20 cellular contexts compared by ENCODE assay signal in genomic region chr10:29481906-29482440, GRCh38.
DNase-seq lines count a peak whose midpoint lies in the region; ATAC-seq and TF ChIP-seq lines count a peak whose summit lies in the region.
"Had no signal": no experiment of that assay in that cellular context is flagged by ENCODE, and none has a peak within 500 bp of the region (broad histone marks: within the 10 kb centered on the region; RNA-seq: fewer than 3 reads in every experiment).

No MANE protein-coding gene starts in this region.

- peak overlapping the region; percentile 56 to 73 (median 60) for H3K27ac ChIP-seq in esophagus muscularis mucosa (replicated peaks in 1 of 4)
- H3K27ac ChIP-seq in sigmoid colon, result peak overlapping the region; percentile 57 to 79 (median 69)
- H3K27ac ChIP-seq in lower lobe of right lung, result no peak overlapping the region
- H3K27ac ChIP-seq: A549, Peyer's patch had no signal

- H3K9me3 ChIP-seq in esophagus muscularis mucosa (no peaks in the 10 kb centered on the region), sigmoid colon (no peaks in the 10 kb centered on the region), lower lobe of right lung (no peaks in the 10 kb centered on the region)
- H3K9me3 ChIP-seq: A549, Peyer's patch, vagina had no signal

- TF ChIP-seq POLR2A in esophagus muscularis mucosa (IDR thresholded peaks at IDR 0.05; ENCODE audit: low read depth) (no peak), sigmoid colon (IDR thresholded peaks at IDR 0.05) (no peak)

- H3K36me3 ChIP-seq in esophagus muscularis mucosa (peaks cover 34 to 91% (median 71%) of the 10 kb centered on the region in 4 donors), sigmoid colon (peaks cover 33 to 97% (median 46%) of the 10 kb centered on the region in 4 donors), lower lobe of right lung (peaks cover 83% of the 10 kb centered on the region)

- no peak overlapping the region for H3K4me3 Mint-ChIP-seq in activated CD4-positive, alpha-beta T cell treated with anti-CD3 and anti-CD28 coated beads, Interleukin-2, amount 10 ng/mL, durations not matched to agents 7 days and 5 days
- H3K4me3 Mint-ChIP-seq: dendritic cell treated with granulocyte-macrophage colony-stimulating factor and Interleukin-4, amounts not matched to agents 40 ng/mL and 50 ng/mL, for 4 days had no signal

- no peak for TF ChIP-seq CTCF in esophagus muscularis mucosa (IDR thresholded peaks at IDR 0.05)
- TF ChIP-seq CTCF in sigmoid colon (IDR thresholded peaks at IDR 0.05), result no peak
- TF ChIP-seq CTCF in lower lobe of right lung (IDR thresholded peaks at IDR 0.05), result no peak

- H3K4me3 ChIP-seq in esophagus muscularis mucosa (no peak overlapping the region), sigmoid colon (no peak overlapping the region), lower lobe of right lung (no peak overlapping the region)
- H3K4me3 ChIP-seq: A549, Peyer's patch, vagina had no signal

- CTCF ChIA-PET in activated CD4-positive, alpha-beta T cell treated with anti-CD3 and anti-CD28 coated beads, Interleukin-2, amount 10 ng/mL, durations not matched to agents 7 days and 5 days (lab: Charles Lee), result interaction anchor here (0.6 kb wide), 1 partner anchor 273 kb away, joined by 4 read pairs; no protein-coding TSS in a partner anchor

- ATAC-seq in lower lobe of right lung, result no peak

- peaks cover 20% of the 10 kb centered on the region for H3K36me3 Mint-ChIP-seq in activated CD4-positive, alpha-beta T cell treated with anti-CD3 and anti-CD28 coated beads, Interleukin-2, amount 10 ng/mL, durations not matched to agents 7 days and 5 days (ENCODE audit: low read depth)

- intact Hi-C loops in esophagus muscularis mucosa (cut with DNase I), result loop anchor here (1.0 kb wide), 1 partner anchor 9 kb away; no protein-coding TSS in a partner anchor
- intact Hi-C loops in sigmoid colon (cut with DNase I), result no loop called here
- intact Hi-C loops in lower lobe of right lung (cut with DNase I), result no loop called here

- H3K27me3 Mint-ChIP-seq in activated CD4-positive, alpha-beta T cell treated with anti-CD3 and anti-CD28 coated beads, Interleukin-2, amount 10 ng/mL, durations not matched to agents 7 days and 5 days, result no peaks in the 10 kb centered on the region
- H3K27me3 Mint-ChIP-seq: dendritic cell treated with granulocyte-macrophage colony-stimulating factor and Interleukin-4, amounts not matched to agents 40 ng/mL and 50 ng/mL, for 4 days; naive thymus-derived CD8-positive, alpha-beta T cell had no signal

- WGBS in esophagus muscularis mucosa, result 82% methylated on average over 5 of the region's 5 CpGs
- 75 to 86% methylated on average over 5 of the region's 5 CpGs for WGBS in sigmoid colon, 2 donors

- peaks cover 36% of the 10 kb centered on the region for H3K4me1 Mint-ChIP-seq in activated CD4-positive, alpha-beta T cell treated with anti-CD3 and anti-CD28 coated beads, Interleukin-2, amount 10 ng/mL, durations not matched to agents 7 days and 5 days

- H3K27ac Mint-ChIP-seq in activated CD4-positive, alpha-beta T cell treated with anti-CD3 and anti-CD28 coated beads, Interleukin-2, amount 10 ng/mL, durations not matched to agents 7 days and 5 days, result peak overlapping the region; percentile 82
- H3K27ac Mint-ChIP-seq: dendritic cell treated with granulocyte-macrophage colony-stimulating factor and Interleukin-4, amounts not matched to agents 40 ng/mL and 50 ng/mL, for 4 days had no signal

- no peak for DNase-seq in activated CD4-positive, alpha-beta T cell treated with anti-CD3 and anti-CD28 coated beads, Interleukin-2, amount 10 ng/mL, durations not matched to agents 7 days and 5 days
- no peak for DNase-seq in activated CD4-positive, alpha-beta T cell treated with anti-CD3 and anti-CD28 coated beads for 4 hours
- DNase-seq in OCI-M1 (lab: John Stamatoyannopoulos, UW) (peak; percentile 36), esophagus muscularis mucosa (ENCODE audit: extremely low spot score) (no peak), sigmoid colon (no peak), NCI-H524 (lab: John Stamatoyannopoulos, UW) (no peak), lower lobe of right lung (no peak), NOMO-1 treated with DMSO at 0.1 percent for 48 hours (lab: John Stamatoyannopoulos, UW; ENCODE audit: unreplicated experiment) (no peak)
- DNase-seq: activated effector memory CD4-positive, alpha-beta T cell treated with anti-CD3 and anti-CD28 coated beads, Interleukin-2, amount 50 U/mL, for 16 hours; erythroblast; KG1; mammary epithelial cell; NCI-H1092 treated with DMSO at 0.1 percent for 48 hours; NCI-H774; Peyer's patch had no signal

- POLR2A ChIA-PET in activated CD4-positive, alpha-beta T cell treated with anti-CD3 and anti-CD28 coated beads, Interleukin-2, amount 10 ng/mL, durations not matched to agents 7 days and 5 days (lab: Charles Lee), result interaction anchor here (0.6 to 0.7 kb wide), 2 partner anchors 17 to 37 kb away, joined by 3 to 4 read pairs; no protein-coding TSS in a partner anchor

- H3K9me3 Mint-ChIP-seq in activated CD4-positive, alpha-beta T cell treated with anti-CD3 and anti-CD28 coated beads, Interleukin-2, amount 10 ng/mL, durations not matched to agents 7 days and 5 days, result no peaks in the 10 kb centered on the region
- H3K9me3 Mint-ChIP-seq: dendritic cell treated with granulocyte-macrophage colony-stimulating factor and Interleukin-4, amounts not matched to agents 40 ng/mL and 50 ng/mL, for 4 days; immature natural killer cell; naive thymus-derived CD8-positive, alpha-beta T cell had no signal

- TF ChIP-seq EP300 in esophagus muscularis mucosa (IDR thresholded peaks at IDR 0.05) (no peak), sigmoid colon (IDR thresholded peaks at IDR 0.05) (no peak)

- H3K4me1 ChIP-seq in esophagus muscularis mucosa, result peaks cover 34 to 98% (median 91%) of the 10 kb centered on the region in 4 donors
- H3K4me1 ChIP-seq in sigmoid colon, result peaks cover 0 to 93% (median 70%) of the 10 kb centered on the region in 4 donors
- peaks cover 7% of the 10 kb centered on the region for H3K4me1 ChIP-seq in lower lobe of right lung
- H3K4me1 ChIP-seq: A549, Peyer's patch had no signal

- no peaks in the 10 kb centered on the region for H3K27me3 ChIP-seq in esophagus muscularis mucosa
- H3K27me3 ChIP-seq in sigmoid colon, result no peaks in the 10 kb centered on the region
- H3K27me3 ChIP-seq in lower lobe of right lung (ENCODE audit: low read depth), result no peaks in the 10 kb centered on the region
- H3K27me3 ChIP-seq: Peyer's patch, vagina had no signal
